Comparison of ENCODE assay signal across 11 cellular contexts in genomic region chr3:138493804-138494606, GRCh38. TPM values are rescaled to one million over a fixed set of nuclear protein-coding genes. Genes with fewer than 3 reads are reported as not detected.
DNase-seq lines count a peak whose midpoint lies in the region; ATAC-seq and TF ChIP-seq lines count a peak whose summit lies in the region.
"Had no signal": no experiment of that assay in that cellular context is flagged by ENCODE, and none has a peak within 500 bp of the region (broad histone marks: within the 10 kb centered on the region; RNA-seq: fewer than 3 reads in every experiment).

No MANE protein-coding gene starts in this region.

- H3K27me3 ChIP-seq in Karpas-422 (ENCODE audit: low read length), result no peaks in the 10 kb centered on the region

- no peak overlapping the region for H3K9ac ChIP-seq in Karpas-422 (ENCODE audit: low read length)

- no peaks in the 10 kb centered on the region for H4K20me1 ChIP-seq in Karpas-422 (ENCODE audit: insufficient read depth, low read depth, low read length)

- H3K4me1 ChIP-seq in Karpas-422 (ENCODE audit: low read length), result no peaks in the 10 kb centered on the region

- TF ChIP-seq POLR2A in NB4 (IDR thresholded peaks at IDR 0.05; ENCODE audit: extremely low read depth, insufficient read length), result no peak

- H2AFZ ChIP-seq in Karpas-422 (ENCODE audit: low read length), result no peak overlapping the region

- DNase-seq in COLO829 (ENCODE audit: low spot score) (peak; percentile 93), NB4 (ENCODE audit: low read depth) (peak; percentile 79), dedifferentiated amniotic fluid mesenchymal stem cell (ENCODE audit: extremely low spot score) (peak; percentile 49), myocyte (ENCODE audit: low read depth) (peak; percentile 78), DMS114 treated with DMSO at 0.1 percent for 48 hours (lab: John Stamatoyannopoulos, UW; ENCODE audit: unreplicated experiment) (no peak), Karpas-422 (no peak)
- DNase-seq in activated CD8-positive, alpha-beta memory T cell treated with anti-CD3 and anti-CD28 coated beads, Interleukin-2, amount 10 ng/mL, durations not matched to agents 7 days and 5 days, result no peak
- DNase-seq in effector CD8-positive, alpha-beta T cell (lab: John Stamatoyannopoulos, UW), result no peak
- DNase-seq: activated naive CD4-positive, alpha-beta T cell treated with anti-CD3 and anti-CD28 coated beads, Interleukin-2, amount 50 U/mL, for 16 hours; naive thymus-derived CD8-positive, alpha-beta T cell had no signal

- ATAC-seq in activated CD8-positive, alpha-beta memory T cell treated with anti-CD3 and anti-CD28 coated beads, Interleukin-2, amount 10 ng/mL, durations not matched to agents 7 days and 5 days, result no peak
- ATAC-seq: activated CD4-positive, CD25-positive, alpha-beta regulatory T cell treated with anti-CD3 and anti-CD28 coated beads, Interleukin-2, amount 50 U/mL, for 24 hours; naive thymus-derived CD8-positive, alpha-beta T cell had no signal

- H3K36me3 Mint-ChIP-seq in activated CD8-positive, alpha-beta memory T cell treated with anti-CD3 and anti-CD28 coated beads, Interleukin-2, amount 10 ng/mL, durations not matched to agents 7 days and 5 days, result peaks cover 6% of the 10 kb centered on the region

- TF ChIP-seq CTCF in NB4 (IDR thresholded peaks at IDR 0.05; ENCODE audit: low read depth, low read length), result no peak

- peaks cover 9% of the 10 kb centered on the region for H3K4me1 Mint-ChIP-seq in activated CD8-positive, alpha-beta memory T cell treated with anti-CD3 and anti-CD28 coated beads, Interleukin-2, amount 10 ng/mL, durations not matched to agents 7 days and 5 days
- H3K4me1 Mint-ChIP-seq: naive thymus-derived CD8-positive, alpha-beta T cell had no signal

- no peaks in the 10 kb centered on the region for H3K79me2 ChIP-seq in Karpas-422 (ENCODE audit: low read length)

- no peak overlapping the region for H3K27ac ChIP-seq in Karpas-422 (ENCODE audit: low read length)

- CTCF ChIA-PET in activated CD8-positive, alpha-beta memory T cell treated with anti-CD3 and anti-CD28 coated beads, Interleukin-2, amount 10 ng/mL, durations not matched to agents 7 days and 5 days (lab: Charles Lee), result no interaction called here

- H3K9me3 Mint-ChIP-seq in activated CD8-positive, alpha-beta memory T cell treated with anti-CD3 and anti-CD28 coated beads, Interleukin-2, amount 10 ng/mL, durations not matched to agents 7 days and 5 days (ENCODE audit: low read depth), result peaks cover 5% of the 10 kb centered on the region

- peaks cover 5% of the 10 kb centered on the region for H3K27me3 Mint-ChIP-seq in activated CD8-positive, alpha-beta memory T cell treated with anti-CD3 and anti-CD28 coated beads, Interleukin-2, amount 10 ng/mL, durations not matched to agents 7 days and 5 days
- H3K27me3 Mint-ChIP-seq: naive thymus-derived CD8-positive, alpha-beta T cell had no signal

- H3K4me3 ChIP-seq in NB4 (ENCODE audit: low read depth, low read length) (no peak overlapping the region), Karpas-422 (ENCODE audit: low read length) (no peak overlapping the region)

- no peak overlapping the region for H3K4me2 ChIP-seq in Karpas-422 (ENCODE audit: low read depth, low read length, poor library complexity, severe bottlenecking)

- no peak overlapping the region for H3K27ac Mint-ChIP-seq in activated CD8-positive, alpha-beta memory T cell treated with anti-CD3 and anti-CD28 coated beads, Interleukin-2, amount 10 ng/mL, durations not matched to agents 7 days and 5 days
- H3K27ac Mint-ChIP-seq: naive thymus-derived CD8-positive, alpha-beta T cell had no signal

- H3K4me3 Mint-ChIP-seq in activated CD8-positive, alpha-beta memory T cell treated with anti-CD3 and anti-CD28 coated beads, Interleukin-2, amount 10 ng/mL, durations not matched to agents 7 days and 5 days, result no peak overlapping the region
- H3K4me3 Mint-ChIP-seq: naive thymus-derived CD8-positive, alpha-beta T cell had no signal

- H3K9me3 ChIP-seq in Karpas-422 (ENCODE audit: low read length), result no peaks in the 10 kb centered on the region

- H3K36me3 ChIP-seq in Karpas-422 (ENCODE audit: insufficient read depth, low read length), result no peaks in the 10 kb centered on the region

- H3K9me2 ChIP-seq in Karpas-422 (replicated peaks; ENCODE audit: insufficient read depth, low read length), result no peaks in the 10 kb centered on the region

RNA-seq across cellular contexts. Expression of gene ESYT3, which starts 59.6 kb away (rescaled TPM):
- total RNA-seq in myocyte, result 1.7 and 2.8 TPM in 2 replicates
- polyA plus RNA-seq in myocyte (2012), result 8.6 TPM
- under 1 TPM; 0.23 to 0.26 TPM for total RNA-seq in activated CD8-positive, alpha-beta memory T cell treated with anti-CD3 and anti-CD28 coated beads, Interleukin-2, amount 10 ng/mL, durations not matched to agents 7 days and 5 days
- not detected in 2 replicates for total RNA-seq in Karpas-422 (2014; rRNA removed; shearing (Covaris generic); ENCODE audit: low replicate concordance)
- polyA plus RNA-seq: naive thymus-derived CD8-positive, alpha-beta T cell had no signal

Comparison
In these comparisons a context has a peak if more than half of its experiments do, and no peak if none do; other contexts are left out.
1. DNase-seq: peak in COLO829 (single experiment), NB4 (single experiment), dedifferentiated amniotic fluid mesenchymal stem cell (single experiment) and myocyte (single experiment); none in DMS114 treated with DMSO at 0.1 percent for 48 hours (single experiment), activated CD8-positive, alpha-beta memory T cell treated with anti-CD3 and anti-CD28 coated beads, Interleukin-2, amount 10 ng/mL, durations not matched to agents 7 days and 5 days (single experiment), effector CD8-positive, alpha-beta T cell (single experiment) and Karpas-422 (single experiment).